Comparison of ENCODE assay signal across 10 cellular contexts in genomic region chr2:84427235-84428138, GRCh38. TPM values are rescaled to one million over a fixed set of nuclear protein-coding genes. Genes with fewer than 3 reads are reported as not detected.
DNase-seq lines count a peak whose midpoint lies in the region; ATAC-seq and TF ChIP-seq lines count a peak whose summit lies in the region.
"Had no signal": no experiment of that assay in that cellular context is flagged by ENCODE, and none has a peak within 500 bp of the region (broad histone marks: within the 10 kb centered on the region; RNA-seq: fewer than 3 reads in every experiment).

No MANE protein-coding gene starts in this region.

- DNase-seq in NOMO-1 treated with DMSO at 0.1 percent for 48 hours (lab: John Stamatoyannopoulos, UW; ENCODE audit: unreplicated experiment) = peak; percentile 79
- no peak for DNase-seq in NK-92 treated with Interleukin-12 subunit alpha and Interleukin-12 subunit beta, amount 100 ng/mL, for 24 hours (lab: John Stamatoyannopoulos, UW)
- no peak for DNase-seq in GM20000 (ENCODE audit: low spot score)
- DNase-seq in Right ventricle myocardium superior = no peak
- DNase-seq: activated CD8-positive, alpha-beta memory T cell treated with anti-CD3 and anti-CD28 coated beads, Interleukin-2, amount 10 ng/mL, durations not matched to agents 7 days and 5 days; stimulated activated CD4-positive, alpha-beta T cell treated with anti-CD3 and anti-CD28 coated beads, Interleukin-2, amount 100 ng/mL, for 24 hours had no signal

- H3K4me3 Mint-ChIP-seq in nephron = no peak overlapping the region
- H3K4me3 Mint-ChIP-seq: activated CD8-positive, alpha-beta memory T cell treated with anti-CD3 and anti-CD28 coated beads, Interleukin-2, amount 10 ng/mL, durations not matched to agents 7 days and 5 days had no signal

- H3K27me3 Mint-ChIP-seq in nephron (ENCODE audit: low read depth) = no peaks in the 10 kb centered on the region
- H3K27me3 Mint-ChIP-seq: activated CD8-positive, alpha-beta memory T cell treated with anti-CD3 and anti-CD28 coated beads, Interleukin-2, amount 10 ng/mL, durations not matched to agents 7 days and 5 days had no signal

- ATAC-seq in GM18861 (IDR thresholded peaks at IDR 0.05; ENCODE audit: unreplicated experiment) = peak; percentile 66
- peak; percentile 52 for ATAC-seq in HG02610 (IDR thresholded peaks at IDR 0.05; ENCODE audit: unreplicated experiment)
- no peak for ATAC-seq in HG03280 (IDR thresholded peaks at IDR 0.05; ENCODE audit: unreplicated experiment)
- ATAC-seq in Right ventricle myocardium superior (ENCODE audit: poor library complexity) = no peak
- ATAC-seq: activated CD8-positive, alpha-beta memory T cell treated with anti-CD3 and anti-CD28 coated beads, Interleukin-2, amount 10 ng/mL, durations not matched to agents 7 days and 5 days had no signal

- H3K4me1 Mint-ChIP-seq in nephron = no peaks in the 10 kb centered on the region

- H3K36me3 Mint-ChIP-seq in nephron (ENCODE audit: low read depth) = peaks cover 55% of the 10 kb centered on the region

- TF ChIP-seq CTCF in nephron (IDR thresholded peaks at IDR 0.05; ENCODE audit: unreplicated experiment in 3 of 3) (no peak), GM20000 (IDR thresholded peaks at IDR 0.05; ENCODE audit: extremely low read depth, missing control alignments) (no peak)

- intact Hi-C loops in Right ventricle myocardium superior (cut with DNase I) = no loop called here

- H3K9me3 Mint-ChIP-seq in nephron = no peaks in the 10 kb centered on the region

- peak overlapping the region in 2 of 3 experiments; percentile 55 to 87 for H3K27ac Mint-ChIP-seq in nephron
- H3K27ac Mint-ChIP-seq: activated CD8-positive, alpha-beta memory T cell treated with anti-CD3 and anti-CD28 coated beads, Interleukin-2, amount 10 ng/mL, durations not matched to agents 7 days and 5 days had no signal

RNA-seq across cellular contexts. Expression of gene SUCLG1, which starts 31.6 kb away (rescaled TPM):
- 312 TPM for total RNA-seq in Right ventricle myocardium superior

Comparison
In these comparisons a context has a peak if more than half of its experiments do, and no peak if none do; other contexts are left out.
1. ATAC-seq: peak in GM18861 (single experiment) and HG02610 (single experiment); none in HG03280 (single experiment) and Right ventricle myocardium superior (single experiment).